ENCODE assay signal across 1 cellular context in genomic region chr19:1438035-1438932, GRCh38.
TF ChIP-seq lines count a peak whose summit lies in the region.

Gene RPS15 (plus strand): TSS chr19:1438396. CDS start chr19:1438426, 30 bp downstream.

TF ChIP-seq in GM12878, 131 proteins besides CTCF, POLR2A, EP300 and RAD21 (continued from another document):
- TF ChIP-seq E2F4 (IDR thresholded peaks at IDR 0.05; ENCODE audit: low read depth, low read length) (peak; percentile 49; the same call in 1 of the 2 replicates), ETV6 (conservative IDR thresholded peaks at IDR 0.05 in 1 of 2, IDR thresholded peaks at IDR 0.05 in 1 of 2; ENCODE audit: borderline replicate concordance in 1 of 2, low read depth in 1 of 2) (no peak), IRF5 (IDR thresholded peaks at IDR 0.05; ENCODE audit: borderline replicate concordance) (peak; percentile 57), NBN (IDR thresholded peaks at IDR 0.05) (peak; percentile 94), MYB (IDR thresholded peaks at IDR 0.05; ENCODE audit: borderline replicate concordance, low read depth, low read length) (no peak), SIN3A (IDR thresholded peaks at IDR 0.05; ENCODE audit: low read depth, low read length) (peak; percentile 89), ZSCAN29 (IDR thresholded peaks at IDR 0.05) (peak; percentile 87), NFXL1 (IDR thresholded peaks at IDR 0.05; ENCODE audit: borderline replicate concordance) (no peak), SMC3 (IDR thresholded peaks at IDR 0.05; ENCODE audit: borderline replicate concordance, low read length) (peak; percentile 37)
TF ChIP-seq in GM12878: peak in this region for 74.
